Comparison of ENCODE assay signal across 12 cellular contexts in the genomic region with DNA sequence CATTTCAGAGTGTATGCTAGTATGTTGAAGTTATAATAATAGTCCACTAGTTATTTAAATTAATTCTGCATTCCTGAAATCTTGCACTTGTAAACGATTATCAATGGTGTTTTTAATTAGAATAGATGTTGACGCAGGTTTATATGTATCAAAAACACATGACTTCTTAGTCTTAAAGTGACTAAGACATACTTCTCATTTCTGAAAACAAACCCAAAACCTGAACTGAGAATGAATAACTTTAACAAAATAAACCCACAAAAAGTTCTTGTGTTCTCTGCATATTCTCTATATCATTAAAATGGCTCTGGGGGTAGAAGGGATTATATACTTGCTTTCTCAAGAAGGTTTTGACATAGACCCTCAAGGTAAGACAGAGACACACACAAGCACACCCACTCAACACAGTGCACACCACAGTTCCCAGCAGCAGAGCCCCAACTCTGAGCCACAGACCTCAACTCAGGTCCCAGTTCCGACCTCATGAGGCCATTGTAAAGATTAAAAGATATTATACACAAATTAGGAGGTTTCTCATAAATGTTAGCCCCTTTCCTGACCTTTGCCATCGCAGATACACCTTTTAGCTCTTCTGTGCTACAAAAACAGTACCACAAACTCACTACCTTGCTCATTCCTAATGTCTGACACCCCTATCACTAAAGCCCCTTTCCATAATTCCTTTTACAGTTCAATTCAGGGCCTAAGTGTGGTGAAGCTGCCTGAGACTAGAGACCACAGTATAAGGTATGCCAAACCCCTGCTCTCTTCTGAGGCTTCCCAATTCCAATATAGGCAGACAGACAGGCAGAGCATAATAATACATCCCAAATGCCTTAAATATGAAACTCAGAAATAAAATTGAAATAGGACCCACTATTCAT.
DNase-seq lines count a peak whose midpoint lies in the region; ATAC-seq, FAIRE-seq and TF ChIP-seq lines count a peak whose summit lies in the region.
"Had no signal": no experiment of that assay in that cellular context is flagged by ENCODE, and none has a peak within 500 bp of the region (broad histone marks: within the 10 kb centered on the region; RNA-seq: fewer than 3 reads in every experiment).

No MANE protein-coding gene starts in this region.

- H3K9ac ChIP-seq in OCI-LY3 (ENCODE audit: low read length) = peak overlapping the region; percentile 35; the same call in 1 of the 2 replicates

- H3K27me3 ChIP-seq in GM23338 (ENCODE audit: insufficient read depth) (no peaks in the 10 kb centered on the region), OCI-LY3 (ENCODE audit: low read depth, low read length) (no peaks in the 10 kb centered on the region)

- peak overlapping the region; percentile 27; the same call in 1 of the 2 replicates for H3K27ac ChIP-seq in GM23338 (ENCODE audit: low read depth)
- peak overlapping the region; percentile 75 for H3K27ac ChIP-seq in OCI-LY3 (ENCODE audit: low read length)
- H3K27ac ChIP-seq: HL-60 had no signal

- no peaks in the 10 kb centered on the region for H3K9me3 ChIP-seq in OCI-LY3 (ENCODE audit: insufficient read depth, low read length)
- H3K9me3 ChIP-seq: Caco-2 had no signal

- no peaks in the 10 kb centered on the region for H3K9me2 ChIP-seq in GM23338 (ENCODE audit: insufficient read depth)

- DNase-seq in GM23338 (ENCODE audit: low spot score) (no peak), osteocyte (ENCODE audit: extremely low spot score, unreplicated experiment) (no peak), GM12892 (ENCODE audit: insufficient read length) (no peak), OCI-M2 (lab: John Stamatoyannopoulos, UW; ENCODE audit: unreplicated experiment) (no peak)
- DNase-seq: Caco-2, NCI-H748 treated with DMSO at 0.1 percent for 48 hours had no signal

- peak overlapping the region; percentile 21; the same call in 1 of the 2 replicates for H3K4me2 ChIP-seq in GM23338
- peak overlapping the region; percentile 69 for H3K4me2 ChIP-seq in OCI-LY3 (ENCODE audit: low read length)

- FAIRE-seq in GM12892 (lab: Jason Lieb, UNC) = no peak
- FAIRE-seq: endothelial cell of umbilical vein had no signal

- peaks cover 1% of the 10 kb centered on the region for H3K27me3 Mint-ChIP-seq in GM23338 (ENCODE audit: insufficient read depth, low read depth, poor library complexity)
- H3K27me3 Mint-ChIP-seq in osteocyte (ENCODE audit: unreplicated experiment) = no peaks in the 10 kb centered on the region
- H3K27me3 Mint-ChIP-seq: brain had no signal

- TF ChIP-seq POLR2A in GM12892 (IDR thresholded peaks at IDR 0.05; ENCODE audit: low read depth, low read length) = no peak

- H4K20me1 ChIP-seq in GM23338 (replicated peaks; ENCODE audit: insufficient read depth) = no peaks in the 10 kb centered on the region
- no peaks in the 10 kb centered on the region for H4K20me1 ChIP-seq in OCI-LY3 (ENCODE audit: insufficient read depth, low read length)

- H3K36me3 Mint-ChIP-seq in GM23338 (ENCODE audit: low read depth) (no peaks in the 10 kb centered on the region), osteocyte (ENCODE audit: unreplicated experiment) (peaks cover 2% of the 10 kb centered on the region)
- H3K36me3 Mint-ChIP-seq: brain had no signal

- H3K4me1 ChIP-seq in GM23338 (ENCODE audit: insufficient read depth) = peaks cover 8% of the 10 kb centered on the region; the same call in 1 of the 2 replicates
- peaks cover 34% of the 10 kb centered on the region for H3K4me1 ChIP-seq in OCI-LY3 (ENCODE audit: low read length)

- no peaks in the 10 kb centered on the region for H3F3A ChIP-seq in GM23338 (replicated peaks; ENCODE audit: low read depth)

- peak overlapping the region; percentile 71 for H3K27ac Mint-ChIP-seq in GM23338
- H3K27ac Mint-ChIP-seq in osteocyte (ENCODE audit: unreplicated experiment) = peak overlapping the region; percentile 44

- no peaks in the 10 kb centered on the region for H3K36me3 ChIP-seq in GM23338 (ENCODE audit: insufficient read depth)
- H3K36me3 ChIP-seq in OCI-LY3 (replicated peaks; ENCODE audit: low read depth, low read length) = no peaks in the 10 kb centered on the region

- H3K4me1 Mint-ChIP-seq in GM23338 = peaks cover 18% of the 10 kb centered on the region; the same call in 2 of the 3 replicates
- peaks cover 30% of the 10 kb centered on the region for H3K4me1 Mint-ChIP-seq in osteocyte (ENCODE audit: unreplicated experiment)

- no peak overlapping the region for H3K4me3 Mint-ChIP-seq in GM23338
- H3K4me3 Mint-ChIP-seq in osteocyte (ENCODE audit: unreplicated experiment) = no peak overlapping the region
- H3K4me3 Mint-ChIP-seq: brain had no signal

- ATAC-seq in GM19023 (IDR thresholded peaks at IDR 0.05; ENCODE audit: unreplicated experiment) = peak; percentile 74
- peak; percentile 50 for ATAC-seq in GM23338
- ATAC-seq in HG03196 (IDR thresholded peaks at IDR 0.05; ENCODE audit: unreplicated experiment) = no peak

- H3K9me3 Mint-ChIP-seq in GM23338 (no peaks in the 10 kb centered on the region), osteocyte (ENCODE audit: unreplicated experiment) (no peaks in the 10 kb centered on the region)
- H3K9me3 Mint-ChIP-seq: brain had no signal

- no peak overlapping the region for H3K4me3 ChIP-seq in GM23338
- H3K4me3 ChIP-seq in OCI-LY3 (ENCODE audit: low read length) = peak overlapping the region; percentile 40

- no peak for TF ChIP-seq CTCF in GM23338 (conservative IDR thresholded peaks at IDR 0.05; ENCODE audit: low read depth in 2 of 2)
- no peak for TF ChIP-seq CTCF in OCI-LY3 (IDR thresholded peaks at IDR 0.05; ENCODE audit: low read depth, low read length)
- TF ChIP-seq CTCF in osteocyte (IDR thresholded peaks at IDR 0.05) = no peak

- H3K79me2 ChIP-seq in GM23338 (replicated peaks; ENCODE audit: insufficient read depth) (peaks cover 21% of the 10 kb centered on the region), OCI-LY3 (ENCODE audit: low read length) (no peaks in the 10 kb centered on the region)

- no peak overlapping the region for H2AFZ ChIP-seq in GM23338
- no peak overlapping the region for H2AFZ ChIP-seq in OCI-LY3 (ENCODE audit: low read depth, low read length)

TF ChIP-seq in GM23338, 12 proteins besides CTCF, POLR2A, EP300 and RAD21 (continues in another document):
- TF ChIP-seq EZH2phosphoT487 (IDR thresholded peaks at IDR 0.05; ENCODE audit: unreplicated experiment) (no peak), ZNF114 (CRISPR knock-in tag; IDR thresholded peaks at IDR 0.05) (no peak), POLR2AphosphoS5 (IDR thresholded peaks at IDR 0.05; ENCODE audit: low read depth) (no peak), STAT1 (IDR thresholded peaks at IDR 0.05; ENCODE audit: unreplicated experiment) (no peak), NANOG (IDR thresholded peaks at IDR 0.05; ENCODE audit: borderline replicate concordance) (no peak), JUNB (IDR thresholded peaks at IDR 0.05; ENCODE audit: unreplicated experiment) (no peak), EZH2 (IDR thresholded peaks at IDR 0.05; ENCODE audit: low read depth, unreplicated experiment) (no peak)
- TF ChIP-seq, protein P1, sequence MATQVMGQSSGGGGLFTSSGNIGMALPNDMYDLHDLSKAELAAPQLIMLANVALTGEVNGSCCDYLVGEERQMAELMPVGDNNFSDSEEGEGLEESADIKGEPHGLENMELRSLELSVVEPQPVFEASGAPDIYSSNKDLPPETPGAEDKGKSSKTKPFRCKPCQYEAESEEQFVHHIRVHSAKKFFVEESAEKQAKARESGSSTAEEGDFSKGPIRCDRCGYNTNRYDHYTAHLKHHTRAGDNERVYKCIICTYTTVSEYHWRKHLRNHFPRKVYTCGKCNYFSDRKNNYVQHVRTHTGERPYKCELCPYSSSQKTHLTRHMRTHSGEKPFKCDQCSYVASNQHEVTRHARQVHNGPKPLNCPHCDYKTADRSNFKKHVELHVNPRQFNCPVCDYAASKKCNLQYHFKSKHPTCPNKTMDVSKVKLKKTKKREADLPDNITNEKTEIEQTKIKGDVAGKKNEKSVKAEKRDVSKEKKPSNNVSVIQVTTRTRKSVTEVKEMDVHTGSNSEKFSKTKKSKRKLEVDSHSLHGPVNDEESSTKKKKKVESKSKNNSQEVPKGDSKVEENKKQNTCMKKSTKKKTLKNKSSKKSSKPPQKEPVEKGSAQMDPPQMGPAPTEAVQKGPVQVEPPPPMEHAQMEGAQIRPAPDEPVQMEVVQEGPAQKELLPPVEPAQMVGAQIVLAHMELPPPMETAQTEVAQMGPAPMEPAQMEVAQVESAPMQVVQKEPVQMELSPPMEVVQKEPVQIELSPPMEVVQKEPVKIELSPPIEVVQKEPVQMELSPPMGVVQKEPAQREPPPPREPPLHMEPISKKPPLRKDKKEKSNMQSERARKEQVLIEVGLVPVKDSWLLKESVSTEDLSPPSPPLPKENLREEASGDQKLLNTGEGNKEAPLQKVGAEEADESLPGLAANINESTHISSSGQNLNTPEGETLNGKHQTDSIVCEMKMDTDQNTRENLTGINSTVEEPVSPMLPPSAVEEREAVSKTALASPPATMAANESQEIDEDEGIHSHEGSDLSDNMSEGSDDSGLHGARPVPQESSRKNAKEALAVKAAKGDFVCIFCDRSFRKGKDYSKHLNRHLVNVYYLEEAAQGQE (IDR thresholded peaks at IDR 0.05; ENCODE audit: unreplicated experiment) = no peak
- TF ChIP-seq, protein P2, sequence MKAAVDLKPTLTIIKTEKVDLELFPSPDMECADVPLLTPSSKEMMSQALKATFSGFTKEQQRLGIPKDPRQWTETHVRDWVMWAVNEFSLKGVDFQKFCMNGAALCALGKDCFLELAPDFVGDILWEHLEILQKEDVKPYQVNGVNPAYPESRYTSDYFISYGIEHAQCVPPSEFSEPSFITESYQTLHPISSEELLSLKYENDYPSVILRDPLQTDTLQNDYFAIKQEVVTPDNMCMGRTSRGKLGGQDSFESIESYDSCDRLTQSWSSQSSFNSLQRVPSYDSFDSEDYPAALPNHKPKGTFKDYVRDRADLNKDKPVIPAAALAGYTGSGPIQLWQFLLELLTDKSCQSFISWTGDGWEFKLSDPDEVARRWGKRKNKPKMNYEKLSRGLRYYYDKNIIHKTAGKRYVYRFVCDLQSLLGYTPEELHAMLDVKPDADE (IDR thresholded peaks at IDR 0.05) = no peak
